ENCODE assay signal across 31 cellular contexts in genomic region chr20:16209826-16210365, GRCh38.
"Had no signal": no experiment of that assay in that cellular context is flagged by ENCODE, and none has a peak within 500 bp of the region (broad histone marks: within the 10 kb centered on the region; RNA-seq: fewer than 3 reads in every experiment).

No MANE protein-coding gene starts in this region.

- DNase-seq: activated CD4-positive, alpha-beta T cell treated with anti-CD3 and anti-CD28 coated beads for 4 hours; activated CD4-positive, alpha-beta T cell treated with anti-CD3 and anti-CD28 coated beads, Interleukin-2, amount 50 U/mL, for 4 hours; activated effector memory CD4-positive, alpha-beta T cell treated with Interleukin-2 at 50 U/mL for 16 hours; activated naive CD4-positive, alpha-beta T cell treated with Interleukin-2 at 50 U/mL for 16 hours; activated T-cell treated with anti-CD3 and anti-CD28 coated beads for 4 hours; adrenal gland; effector CD8-positive, alpha-beta T cell; esophagus squamous epithelium; left cardiac atrium; left ventricle myocardium superior; mucosa of descending colon; nephron progenitor cell; ovary; small intestine; stimulated activated CD4-positive, alpha-beta T cell treated with anti-CD3 and anti-CD28 coated beads, Interleukin-4, amount 100 ng/mL, for 24 hours; stimulated activated naive CD8-positive, alpha-beta T cell treated with anti-CD3 and anti-CD28 coated beads, Interleukin-15, amount 100 ng/mL, for 72 hours; T-helper 1 cell; thyroid gland had no signal

- H3K27me3 Mint-ChIP-seq: activated naive CD8-positive, alpha-beta T cell; central memory CD8-positive, alpha-beta T cell; stimulated activated naive CD8-positive, alpha-beta T cell treated with anti-CD3 and anti-CD28 coated beads, Interleukin-15, amount 100 ng/mL, for 72 hours had no signal

- H3K27ac ChIP-seq: adrenal gland, epithelial cell of prostate, esophagus squamous epithelium, gastroesophageal sphincter, hepatocyte, ovary, thyroid gland had no signal

- H3K9me3 Mint-ChIP-seq: nephron progenitor cell; stimulated activated naive CD8-positive, alpha-beta T cell treated with anti-CD3 and anti-CD28 coated beads, Interleukin-15, amount 100 ng/mL, for 72 hours had no signal

- H3K36me3 Mint-ChIP-seq: activated naive CD8-positive, alpha-beta T cell; stimulated activated effector memory CD8-positive, alpha-beta T cell treated with anti-CD3 and anti-CD28 coated beads, Interleukin-12 subunit alpha, Interleukin-12 subunit beta, amount 100 ng/mL, for 72 hours had no signal

- H3K4me3 ChIP-seq: adrenal gland, esophagus squamous epithelium, gastroesophageal sphincter, hepatocyte, mucosa of descending colon, ovary, thyroid gland had no signal

- H3K9me3 ChIP-seq: adrenal gland, esophagus squamous epithelium, gastroesophageal sphincter, mucosa of descending colon, ovary, thyroid gland had no signal

- H3K27ac Mint-ChIP-seq: activated naive CD8-positive, alpha-beta T cell; progenitor cell of endocrine pancreas; stimulated activated effector memory CD8-positive, alpha-beta T cell treated with anti-CD3 and anti-CD28 coated beads, Interleukin-12 subunit alpha, Interleukin-12 subunit beta, amount 100 ng/mL, for 72 hours; stimulated activated naive CD8-positive, alpha-beta T cell treated with anti-CD3 and anti-CD28 coated beads, Interleukin-15, amount 100 ng/mL, for 72 hours; T-helper 2 cell treated with Interferon-gamma antibody and Interleukin-4, amounts not matched to agents 5 μg/mL and 100 μg/mL, for 36 hours had no signal

- H3K4me2 ChIP-seq: hepatocyte had no signal

- H3K79me2 ChIP-seq: hepatocyte had no signal

- H3K27me3 ChIP-seq: adrenal gland, esophagus squamous epithelium, gastroesophageal sphincter, hepatocyte, ovary, thyroid gland had no signal

- FAIRE-seq: bronchial epithelial cell, colon, endometrium, keratinocyte, small intestine had no signal

- H3K36me3 ChIP-seq: adrenal gland, esophagus squamous epithelium, gastroesophageal sphincter, ovary, thyroid gland had no signal

- ATAC-seq: gastroesophageal sphincter; left cardiac atrium; left ventricle myocardium superior; mucosa of descending colon; sciatic nerve; stimulated activated effector memory CD8-positive, alpha-beta T cell treated with anti-CD3 and anti-CD28 coated beads, Interleukin-12 subunit alpha, Interleukin-12 subunit beta, amount 100 ng/mL, for 72 hours; stimulated activated naive CD8-positive, alpha-beta T cell treated with anti-CD3 and anti-CD28 coated beads, Interleukin-15, amount 100 ng/mL, for 72 hours had no signal

- H3K4me1 Mint-ChIP-seq: central memory CD8-positive, alpha-beta T cell; nephron progenitor cell; stimulated activated effector memory CD8-positive, alpha-beta T cell treated with anti-CD3 and anti-CD28 coated beads, Interleukin-12 subunit alpha, Interleukin-12 subunit beta, amount 100 ng/mL, for 72 hours; stimulated activated naive CD8-positive, alpha-beta T cell treated with anti-CD3 and anti-CD28 coated beads, Interleukin-15, amount 100 ng/mL, for 72 hours had no signal

- H2AFZ ChIP-seq: hepatocyte had no signal

- H3K4me3 Mint-ChIP-seq: activated naive CD8-positive, alpha-beta T cell; central memory CD8-positive, alpha-beta T cell; nephron progenitor cell; stimulated activated effector memory CD8-positive, alpha-beta T cell treated with anti-CD3 and anti-CD28 coated beads, Interleukin-12 subunit alpha, Interleukin-12 subunit beta, amount 100 ng/mL, for 72 hours; stimulated activated naive CD8-positive, alpha-beta T cell treated with anti-CD3 and anti-CD28 coated beads, Interleukin-15, amount 100 ng/mL, for 72 hours; T-helper 2 cell treated with Interferon-gamma antibody and Interleukin-4, amounts not matched to agents 5 μg/mL and 100 μg/mL, for 36 hours had no signal

- H3K4me1 ChIP-seq: adrenal gland, esophagus squamous epithelium, gastroesophageal sphincter had no signal
